ENCODE assay signal across 27 cellular contexts in the genomic region with DNA sequence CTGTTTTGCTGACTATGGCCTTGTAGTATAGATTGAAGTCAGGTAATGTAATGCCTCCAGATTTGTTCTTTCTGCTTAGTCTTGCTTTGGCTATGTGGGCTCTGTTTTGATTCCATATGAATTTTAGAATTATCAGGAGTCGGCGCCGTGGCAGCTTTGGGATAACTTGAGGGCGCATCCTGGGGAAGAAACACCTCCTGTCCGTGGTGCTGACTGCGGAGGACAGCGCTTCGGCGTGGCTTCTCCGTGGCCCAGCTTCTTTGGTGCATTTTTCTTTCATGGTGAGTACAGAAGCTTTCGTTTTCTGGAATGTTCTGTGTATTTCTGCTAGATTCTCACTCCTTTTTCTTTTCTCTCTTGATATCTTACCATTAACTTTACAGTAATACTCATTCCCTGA. TPM values are rescaled to one million over a fixed set of nuclear protein-coding genes. Genes with fewer than 3 reads are reported as not detected.
DNase-seq lines count a peak whose midpoint lies in the region; ATAC-seq, FAIRE-seq and TF ChIP-seq lines count a peak whose summit lies in the region.
"Had no signal": no experiment of that assay in that cellular context is flagged by ENCODE, and none has a peak within 500 bp of the region (broad histone marks: within the 10 kb centered on the region; RNA-seq: fewer than 3 reads in every experiment).

No MANE protein-coding gene starts in this region.

- H3K9me3 ChIP-seq in HepG2 (ENCODE audit: low read length), result no peaks in the 10 kb centered on the region
- no peaks in the 10 kb centered on the region for H3K9me3 ChIP-seq in right lobe of liver
- no peaks in the 10 kb centered on the region for H3K9me3 ChIP-seq in liver (ENCODE audit: control insufficient read depth in 4 of 4, low read length in 3 of 4)
- H3K9me3 ChIP-seq: BE2C had no signal

- H3K9ac ChIP-seq in HepG2 (ENCODE audit: insufficient read depth, low read depth, low read length) (no peak overlapping the region), liver (ENCODE audit: low read depth in 1 of 2, low read length in 2 of 2) (no peak overlapping the region)

- TF ChIP-seq RAD21 in HepG2 (CRISPR knock-in tag; IDR thresholded peaks at IDR 0.05), result no peak
- no peak for TF ChIP-seq RAD21 in Ishikawa (IDR thresholded peaks at IDR 0.05; ENCODE audit: low read depth)
- no peak for TF ChIP-seq RAD21 in liver (IDR thresholded peaks at IDR 0.05)

- H3K4me2 ChIP-seq in HepG2 (ENCODE audit: low read depth, low read length), result no peak overlapping the region

- POLR2A ChIA-PET in HepG2 (lab: Yijun Ruan, JAX), result no interaction called here

- no peak overlapping the region for H2AFZ ChIP-seq in HepG2 (ENCODE audit: low read length)

- H3K27me3 ChIP-seq in HepG2 (ENCODE audit: control insufficient read depth in 1 of 2, insufficient read depth in 2 of 2, low read length in 2 of 2), result peaks cover 0 to 17% of the 10 kb centered on the region in 2 experiments; a peak in 3 of 5 replicates
- no peaks in the 10 kb centered on the region for H3K27me3 ChIP-seq in right lobe of liver
- peaks cover 0 to 4% (median under 1%) of the 10 kb centered on the region in 4 donors for H3K27me3 ChIP-seq in liver (ENCODE audit: control insufficient read depth in 4 of 4, insufficient read depth in 4 of 4, low read length in 3 of 4)

- TF ChIP-seq EP300 in HepG2 (IDR thresholded peaks at IDR 0.05; ENCODE audit: low read depth in 2 of 2, low read length in 2 of 2) (no peak), HepG2 (CRISPR knock-in tag; IDR thresholded peaks at IDR 0.05; ENCODE audit: borderline replicate concordance) (no peak), Ishikawa (IDR thresholded peaks at IDR 0.05; ENCODE audit: borderline replicate concordance) (no peak)

- H3K4me1 ChIP-seq in HepG2 (ENCODE audit: insufficient read depth, low read length) (peaks cover 13% of the 10 kb centered on the region), right lobe of liver (no peaks in the 10 kb centered on the region), liver (ENCODE audit: control insufficient read depth in 4 of 4, insufficient read depth in 4 of 4, low read length in 3 of 4) (no peaks in the 10 kb centered on the region)
- H3K4me1 ChIP-seq: BE2C had no signal

- H3K27me3 Mint-ChIP-seq in chondrocyte (ENCODE audit: low read depth), result peaks cover 45% of the 10 kb centered on the region

- TF ChIP-seq CTCF in HepG2 (CRISPR knock-in tag; IDR thresholded peaks at IDR 0.05), result no peak
- TF ChIP-seq CTCF in right lobe of liver (IDR thresholded peaks at IDR 0.05), result no peak
- TF ChIP-seq CTCF in chondrocyte (IDR thresholded peaks at IDR 0.05), result no peak
- TF ChIP-seq CTCF in liver (IDR thresholded peaks at IDR 0.05; ENCODE audit: low read depth, low read length, missing input control), result no peak

- no peak for ATAC-seq in HepG2
- ATAC-seq in right lobe of liver, result no peak
- no peak for ATAC-seq in GM19035 (IDR thresholded peaks at IDR 0.05; ENCODE audit: unreplicated experiment)

- H3K79me2 ChIP-seq in HepG2 (ENCODE audit: insufficient read depth, low read length), result no peaks in the 10 kb centered on the region

- no TSS peak for BruUV-seq in HepG2 (replicated peaks; lab: Mats Ljungman, UMichigan)

- CTCF ChIA-PET in HepG2 (lab: Yijun Ruan, JAX; ENCODE audit: low intra/inter-chr PET ratio, low total read pairs), result no interaction called here

- no peak for DNase-seq in HepG2 (ENCODE audit: low spot score)
- DNase-seq in right lobe of liver, result no peak
- peak; percentile 53 for DNase-seq in chondrocyte (ENCODE audit: low spot score)
- no peak for DNase-seq in NCI-H1105 (lab: John Stamatoyannopoulos, UW)
- DNase-seq in stimulated activated CD4-positive, alpha-beta T cell treated with anti-CD3 and anti-CD28 coated beads, Interleukin-4, amount 100 ng/mL, for 4 hours, result no peak
- DNase-seq: ACHN; BE2C; C1 segment of cervical spinal cord; CD4-positive, CD25-positive, alpha-beta regulatory T cell; CD8-positive, alpha-beta memory T cell; COR-L47; DMS 273 treated with DMSO at 0.1 percent for 48 hours; DMS53; DND-41; EL; HCEC 1CT; HFFc6; IMR-90; KG1 had no signal

- H3K4me1 Mint-ChIP-seq in chondrocyte (ENCODE audit: low read depth), result no peaks in the 10 kb centered on the region
- H3K4me1 Mint-ChIP-seq: CD4-positive, CD25-positive, alpha-beta regulatory T cell; CD8-positive, alpha-beta memory T cell had no signal

- 57% methylated on average over 11 of the region's 11 CpGs for WGBS in HepG2 (ENCODE audit: low lambda C conversion rate)
- 75% methylated on average over 11 of the region's 11 CpGs for WGBS in right lobe of liver (ENCODE audit: insufficient coverage, low coverage, low lambda C conversion rate, missing lambda C conversion rate)
- 79% methylated on average over 11 of the region's 11 CpGs for WGBS in liver

- H3K27ac Mint-ChIP-seq in chondrocyte (ENCODE audit: unreplicated experiment), result no peak overlapping the region
- H3K27ac Mint-ChIP-seq: CD4-positive, CD25-positive, alpha-beta regulatory T cell; CD8-positive, alpha-beta memory T cell; HFFc6 had no signal

- H3K9me3 Mint-ChIP-seq in chondrocyte (ENCODE audit: low read depth), result no peaks in the 10 kb centered on the region
- H3K9me3 Mint-ChIP-seq: HFFc6 had no signal

- H3K27ac ChIP-seq in HepG2 (ENCODE audit: extremely low read length, insufficient read depth, low read length) (no peak overlapping the region), right lobe of liver (no peak overlapping the region), liver (ENCODE audit: low read depth in 1 of 2, low read length in 2 of 2) (no peak overlapping the region)
- H3K27ac ChIP-seq: HL-60 had no signal

- FAIRE-seq in HepG2 (lab: Jason Lieb, UNC), result no peak
- FAIRE-seq: G401.6, GM18507, H54 had no signal

- H3K4me3 ChIP-seq in HepG2 (replicated peaks in 1 of 3; ENCODE audit: insufficient read depth in 1 of 3, low read depth in 2 of 3, low read length in 3 of 3), result no peak overlapping the region
- H3K4me3 ChIP-seq in right lobe of liver, result no peak overlapping the region
- no peak overlapping the region for H3K4me3 ChIP-seq in liver (ENCODE audit: low read depth in 1 of 3, low read length in 3 of 3)

- H3K36me3 ChIP-seq in HepG2 (replicated peaks in 1 of 2; ENCODE audit: control insufficient read depth in 1 of 2, insufficient read depth in 2 of 2, low read length in 2 of 2) (no peaks in the 10 kb centered on the region), right lobe of liver (no peaks in the 10 kb centered on the region), liver (ENCODE audit: control insufficient read depth in 4 of 4, insufficient read depth in 3 of 4, low read depth in 1 of 4, low read length in 3 of 4) (no peaks in the 10 kb centered on the region)
- H3K36me3 ChIP-seq: BE2C had no signal

- no peak for TF ChIP-seq POLR2A in HepG2 (IDR thresholded peaks at IDR 0.05; ENCODE audit: insufficient read depth in 1 of 2, low read depth in 2 of 2, low read length in 2 of 2)
- no peak for TF ChIP-seq POLR2A in right lobe of liver (IDR thresholded peaks at IDR 0.05)

- no peaks in the 10 kb centered on the region for H3K36me3 Mint-ChIP-seq in chondrocyte (ENCODE audit: low read depth)
- H3K36me3 Mint-ChIP-seq: CD4-positive, CD25-positive, alpha-beta regulatory T cell; CD8-positive, alpha-beta memory T cell had no signal

- H4K20me1 ChIP-seq in HepG2 (ENCODE audit: insufficient read depth, low read length), result no peaks in the 10 kb centered on the region

- in situ Hi-C loops in HepG2 (cut with HindIII; ENCODE audit: extremely low pct_ligation_motif_present, low pct_unique_long_range_greater_than_20kb), result no loop called here

- intact Hi-C loops in HepG2 (cut with micrococcal nuclease; ENCODE audit: unreplicated experiment), result no loop called here
- intact Hi-C loops in right lobe of liver (cut with DNase I), result no loop called here

- H3K4me3 Mint-ChIP-seq in chondrocyte (ENCODE audit: unreplicated experiment), result no peak overlapping the region
- H3K4me3 Mint-ChIP-seq: CD4-positive, CD25-positive, alpha-beta regulatory T cell; CD8-positive, alpha-beta memory T cell; HFFc6 had no signal

TF ChIP-seq in Ishikawa, 13 proteins besides CTCF, POLR2A, EP300 and RAD21 (continues in another document):
- no peak for TF ChIP-seq TEAD4 (IDR thresholded peaks at IDR 0.05)

RNA-seq across cellular contexts. Expression of gene CCDC74A, which starts 25.2 kb away (rescaled TPM):
- 0.15 TPM in 1 of 2 replicates, not detected in the other for total RNA-seq in HepG2 (2016; rRNA removed; fragmentation: Illumina TruSeq; extraction: Trizol)
- 0.35 and 0.40 TPM in 2 replicates for total RNA-seq in HepG2 (2016; cell fraction: cytosol; rRNA removed; fragmentation: Illumina TruSeq; extraction: Trizol; ENCODE audit: low read depth)
- 0.15 TPM in 1 of 2 replicates, not detected in the other for total RNA-seq in HepG2 (2016; cell fraction: insoluble cytoplasmic fraction; rRNA removed; fragmentation: Illumina TruSeq; extraction: Trizol)
- 0.28 and 0.46 TPM in 2 replicates for total RNA-seq in HepG2 (2016; cell fraction: membrane; rRNA removed; fragmentation: Illumina TruSeq; extraction: Trizol)
- total RNA-seq in HepG2 (2016; cell fraction: nucleus; rRNA removed; fragmentation: Illumina TruSeq; extraction: Trizol), result not detected in 2 replicates
- polyA plus RNA-seq in HepG2 (2011; rRNA removed), result 0.17 and 0.18 TPM in 2 replicates
- 0.04 TPM in 1 of 2 replicates, not detected in the other for polyA plus RNA-seq in HepG2 (2011; cell fraction: cytosol; rRNA removed)
- 0.57 and 0.92 TPM in 2 replicates for polyA plus RNA-seq in HepG2 (2011; cell fraction: nucleus; rRNA removed)
- not detected in 2 replicates for polyA plus RNA-seq in HepG2 (2012)
- 0.22 and 0.25 TPM in 2 replicates for polyA plus RNA-seq in HepG2 (2016; cell fraction: cytosol; fragmentation: Illumina TruSeq; extraction: Trizol; ENCODE audit: low read depth)
- polyA plus RNA-seq in HepG2 (2016; cell fraction: insoluble cytoplasmic fraction; fragmentation: Illumina TruSeq; extraction: Trizol; ENCODE audit: low read depth), result not detected in 2 replicates
- 0.19 and 0.52 TPM in 2 replicates for polyA plus RNA-seq in HepG2 (2016; cell fraction: membrane; fragmentation: Illumina TruSeq; extraction: Trizol; ENCODE audit: low read depth)
- polyA plus RNA-seq in HepG2 (2016; cell fraction: nucleus; fragmentation: Illumina TruSeq; extraction: Trizol; ENCODE audit: insufficient read depth, low read depth), result 0.51 TPM in 1 of 2 replicates, not detected in the other
- polyA minus RNA-seq in HepG2 (2011; rRNA and poly(A)+ RNA removed; ENCODE audit: low replicate concordance), result 0.14 and 0.47 TPM in 2 replicates
- polyA minus RNA-seq in HepG2 (2011; cell fraction: cytosol; rRNA and poly(A)+ RNA removed), result not detected in 2 replicates
- 0.62 TPM in 1 of 2 replicates, not detected in the other for polyA minus RNA-seq in HepG2 (2011; cell fraction: nucleus; rRNA and poly(A)+ RNA removed)
- total RNA-seq in right lobe of liver, result 1 to 10 TPM in 1 of 6 experiments, under 1 TPM in 5; 0.20 to 1.2 (median 0.56) TPM
- 2.4 to 3.0 TPM (median 2.4 TPM) in 3 replicates for total RNA-seq in chondrocyte
- total RNA-seq in liver, result 1 to 10 TPM in 1 of 2 donors, under 1 TPM in 1; 0.42 to 1.1 TPM
- under 1 TPM; 0.37 to 0.51 TPM for polyA plus RNA-seq in liver
- total RNA-seq: HT1080 had no signal
